In the genomic region with DNA sequence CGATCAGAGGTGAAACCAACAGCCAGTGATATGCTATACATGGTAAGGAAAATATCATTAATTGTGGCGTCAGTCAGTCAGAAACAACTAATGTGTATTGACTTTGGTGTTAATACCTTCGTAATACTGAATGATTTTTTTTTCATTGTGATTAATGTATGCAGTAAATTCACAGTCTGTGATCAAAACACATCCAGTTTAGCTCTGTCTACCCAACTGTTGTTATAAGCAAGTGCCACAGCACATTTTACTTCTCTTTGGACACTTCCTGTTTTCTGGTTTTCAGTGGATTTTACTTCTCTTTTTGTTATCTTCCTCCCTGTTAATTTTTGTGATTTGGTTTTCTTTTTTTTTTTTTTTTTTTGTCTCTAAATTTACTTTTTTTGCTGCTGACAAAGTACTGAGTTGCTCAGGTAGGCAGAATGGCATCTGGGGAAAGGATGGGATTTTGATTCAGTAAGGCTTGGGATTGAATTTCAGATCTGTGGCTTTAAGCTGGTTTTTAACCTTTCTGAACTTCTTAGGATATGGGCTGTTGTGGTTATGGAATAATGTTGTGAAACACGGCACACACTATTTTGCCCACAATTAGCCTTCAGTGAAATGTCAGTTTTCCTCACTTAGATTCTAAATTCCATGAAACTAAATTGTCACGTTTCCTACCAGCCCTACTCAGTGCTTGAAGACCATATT, we compare ENCODE assay signal across 8 cellular contexts. TPM values are rescaled to one million over a fixed set of nuclear protein-coding genes. Genes with fewer than 3 reads are reported as not detected.
DNase-seq lines count a peak whose midpoint lies in the region; ATAC-seq and TF ChIP-seq lines count a peak whose summit lies in the region.

No MANE protein-coding gene starts in this region.

- peak overlapping the region in 1 of 2 experiments; percentile 83 for H3K18ac ChIP-seq in mesenchymal stem cell (ENCODE audit: low read depth in 1 of 2, low read length in 2 of 2)

- peaks cover 0 to 50% (median 12%) of the 10 kb centered on the region in 3 donors for H3K36me3 Mint-ChIP-seq in CD8-positive, alpha-beta memory T cell
- H3K36me3 Mint-ChIP-seq in IgD-negative memory B cell = no peaks in the 10 kb centered on the region

- no peak overlapping the region for H4K91ac ChIP-seq in mesenchymal stem cell (ENCODE audit: low read length)

- no peaks in the 10 kb centered on the region for H3K36me3 ChIP-seq in CD8-positive, alpha-beta memory T cell (ENCODE audit: insufficient read depth, low read length)
- H3K36me3 ChIP-seq in mesenchymal stem cell (ENCODE audit: control insufficient read depth in 1 of 2, insufficient read depth in 2 of 2, low read depth in 1 of 2, low read length in 2 of 2) = peaks cover 0 to 8% of the 10 kb centered on the region in 2 experiments

- no peak for DNase-seq in CD8-positive, alpha-beta memory T cell
- peak; percentile 43 for DNase-seq in mesenchymal stem cell
- DNase-seq in foreskin keratinocyte = no peak
- no peak for DNase-seq in GM19238 (ENCODE audit: insufficient read length, low spot score)
- DNase-seq in amygdala (lab: John Stamatoyannopoulos, UW) = no peak

- no peak for TF ChIP-seq CTCF in foreskin keratinocyte (conservative IDR thresholded peaks at IDR 0.05)

- H3K27ac ChIP-seq in CD8-positive, alpha-beta memory T cell (ENCODE audit: low read depth, low read length) = peak overlapping the region; percentile 80
- H3K27ac ChIP-seq in angular gyrus (ENCODE audit: low read depth, low read length) (peak overlapping the region; percentile 60), mesenchymal stem cell (ENCODE audit: low read length, poor library complexity, severe bottlenecking) (peak overlapping the region; percentile 93), foreskin keratinocyte (no peak overlapping the region)

- no peaks in the 10 kb centered on the region for H3K27me3 ChIP-seq in CD8-positive, alpha-beta memory T cell (ENCODE audit: insufficient read depth, low read length, poor library complexity, severe bottlenecking)
- no peaks in the 10 kb centered on the region for H3K27me3 ChIP-seq in mesenchymal stem cell (ENCODE audit: control insufficient read depth in 1 of 2, insufficient read depth in 1 of 2, low read length in 2 of 2)
- no peaks in the 10 kb centered on the region for H3K27me3 ChIP-seq in foreskin keratinocyte

- peak overlapping the region; percentile 80 for H3K4me3 ChIP-seq in CD8-positive, alpha-beta memory T cell (ENCODE audit: low read length)
- peak overlapping the region; percentile 20 to 87 for H3K4me3 ChIP-seq in mesenchymal stem cell (ENCODE audit: insufficient read depth in 1 of 2, low read depth in 1 of 2, low read length in 2 of 2)

- ATAC-seq in GM21526 (IDR thresholded peaks at IDR 0.05; ENCODE audit: low FRiP score, unreplicated experiment) (peak; percentile 23), foreskin keratinocyte (no peak)

- peak overlapping the region; percentile 86 to 98 (median 97) for H3K27ac Mint-ChIP-seq in CD8-positive, alpha-beta memory T cell
- H3K27ac Mint-ChIP-seq in IgD-negative memory B cell = peak overlapping the region; percentile 97 to 99 (median 98)

- H3K9me3 ChIP-seq in CD8-positive, alpha-beta memory T cell (ENCODE audit: low read length) = no peaks in the 10 kb centered on the region
- no peaks in the 10 kb centered on the region for H3K9me3 ChIP-seq in mesenchymal stem cell (ENCODE audit: control insufficient read depth, low read length)

- POLR2A ChIA-PET in CD8-positive, alpha-beta memory T cell (lab: Charles Lee) = interaction anchor here (0.7 to 1.8 kb wide), 9 partner anchors 24 to 598 kb away, joined by 3 to 12 read pairs (median 7); a partner anchor contains a TSS

- no peak overlapping the region for H2BK120ac ChIP-seq in mesenchymal stem cell (ENCODE audit: low read depth, low read length)

- peak overlapping the region; percentile 53 for H2BK5ac ChIP-seq in mesenchymal stem cell (ENCODE audit: low read depth, low read length, poor library complexity, severe bottlenecking)

- whole genome bisulfite sequencing in mesenchymal stem cell = 40% methylated on average over 4 of the region's 5 CpGs

- H3K4ac ChIP-seq in mesenchymal stem cell (ENCODE audit: low read depth in 1 of 2, low read length in 2 of 2) = no peak overlapping the region

- H3K9ac ChIP-seq in mesenchymal stem cell (ENCODE audit: low read length) = peak overlapping the region; percentile 96

- no peak overlapping the region for H2AFZ ChIP-seq in mesenchymal stem cell (ENCODE audit: low read depth, low read length)

- peaks cover 71% of the 10 kb centered on the region for H3K4me1 ChIP-seq in CD8-positive, alpha-beta memory T cell (ENCODE audit: insufficient read depth, low read length)
- peaks cover 3% of the 10 kb centered on the region for H3K4me1 ChIP-seq in mesenchymal stem cell (ENCODE audit: control insufficient read depth, insufficient read depth, low read depth, low read length)
- H3K4me1 ChIP-seq in foreskin keratinocyte = no peaks in the 10 kb centered on the region

- peak overlapping the region; percentile 96 to 99 (median 97) for H3K4me3 Mint-ChIP-seq in CD8-positive, alpha-beta memory T cell
- H3K4me3 Mint-ChIP-seq in IgD-negative memory B cell = peak overlapping the region; percentile 96 to 100 (median 100)

- no peak overlapping the region for H2BK12ac ChIP-seq in mesenchymal stem cell (ENCODE audit: low read length in 2 of 2)

- H3K14ac ChIP-seq in mesenchymal stem cell (ENCODE audit: low read length in 2 of 2) = no peak overlapping the region

- H3K23ac ChIP-seq in mesenchymal stem cell (ENCODE audit: low read length in 2 of 2) = no peak overlapping the region

- peaks cover 80 to 89% (median 88%) of the 10 kb centered on the region in 3 donors for H3K4me1 Mint-ChIP-seq in CD8-positive, alpha-beta memory T cell
- peaks cover 46 to 67% (median 66%) of the 10 kb centered on the region in 3 donors for H3K4me1 Mint-ChIP-seq in IgD-negative memory B cell

- H3K4me2 ChIP-seq in mesenchymal stem cell (ENCODE audit: low read length, poor library complexity, severe bottlenecking) = peak overlapping the region; percentile 73

- no peak overlapping the region for H2AK5ac ChIP-seq in mesenchymal stem cell (ENCODE audit: low read length, severe bottlenecking)

- peaks cover 0 to 2% (median 0%) of the 10 kb centered on the region in 5 donors for H3K9me3 Mint-ChIP-seq in CD8-positive, alpha-beta memory T cell
- H3K9me3 Mint-ChIP-seq in IgD-negative memory B cell = peaks cover 0 to 1% (median 0%) of the 10 kb centered on the region in 3 donors

- peaks cover 0 to 2% of the 10 kb centered on the region in 2 donors for H3K27me3 Mint-ChIP-seq in CD8-positive, alpha-beta memory T cell
- H3K27me3 Mint-ChIP-seq in IgD-negative memory B cell = no peaks in the 10 kb centered on the region

- H3K79me1 ChIP-seq in mesenchymal stem cell (replicated peaks; ENCODE audit: low read length, poor library complexity, severe bottlenecking) = no peaks in the 10 kb centered on the region

- no peak overlapping the region for H2BK15ac ChIP-seq in mesenchymal stem cell (ENCODE audit: low read depth, poor library complexity, severe bottlenecking)

- CTCF ChIA-PET in CD8-positive, alpha-beta memory T cell (lab: Charles Lee) = interaction anchor here (1.0 to 4.7 kb wide), 7 partner anchors 18 to 550 kb away, joined by 3 to 27 read pairs (median 4); a partner anchor contains a TSS

- H4K8ac ChIP-seq in mesenchymal stem cell (ENCODE audit: low read length) = no peak overlapping the region

RNA-seq across cellular contexts. Expression of a gene that starts 0.6 kb away (rescaled TPM):
- total RNA-seq in CD8-positive, alpha-beta memory T cell = 10 to 100 TPM; 22.2 to 22.8 TPM
- polyA plus RNA-seq in CD8-positive, alpha-beta memory T cell = 202 TPM
- polyA plus RNA-seq in IgD-negative memory B cell (147 TPM), foreskin keratinocyte (0.59 and 0.62 TPM in 2 replicates)
- polyA plus RNA-seq in mesenchymal stem cell (2013, experiment 1 of 2) = 29.1 TPM
- polyA plus RNA-seq in mesenchymal stem cell (2013, experiment 2 of 2) = 31.3 TPM
- total RNA-seq in foreskin keratinocyte = 1.1 and 1.3 TPM in 2 replicates

RNA-seq across cellular contexts. Expression of a gene that starts 30.2 kb away (rescaled TPM):
- total RNA-seq in CD8-positive, alpha-beta memory T cell = 100 to 1,000 TPM; 143 to 151 TPM
- polyA plus RNA-seq in CD8-positive, alpha-beta memory T cell = 76.8 TPM
- polyA plus RNA-seq in IgD-negative memory B cell (63.8 TPM), foreskin keratinocyte (32.5 and 47.0 TPM in 2 replicates)
- polyA plus RNA-seq in mesenchymal stem cell (2013, experiment 1 of 2) = 57.8 TPM
- polyA plus RNA-seq in mesenchymal stem cell (2013, experiment 2 of 2) = 61.2 TPM
- total RNA-seq in foreskin keratinocyte = 81.1 and 85.8 TPM in 2 replicates

Comparison
In these comparisons a context has a peak if more than half of its experiments do, and no peak if none do; other contexts are left out.
1. RNA of a gene that starts 0.6 kb away (polyA plus RNA-seq): 202 TPM in CD8-positive, alpha-beta memory T cell (single experiment) and 147 TPM in IgD-negative memory B cell (single experiment); 0.59 to 0.62 TPM in foreskin keratinocyte; every median in the first group is over 10 times any median in the second.